Comparison of ENCODE assay signal across 21 cellular contexts in genomic region chr10:5735119-5735518, GRCh38. TPM values are rescaled to one million over a fixed set of nuclear protein-coding genes. Genes with fewer than 3 reads are reported as not detected.
DNase-seq lines count a peak whose midpoint lies in the region; ATAC-seq, FAIRE-seq and TF ChIP-seq lines count a peak whose summit lies in the region.
"Had no signal": no experiment of that assay in that cellular context is flagged by ENCODE, and none has a peak within 500 bp of the region (broad histone marks: within the 10 kb centered on the region; RNA-seq: fewer than 3 reads in every experiment).

No MANE protein-coding gene starts in this region.

- CTCF ChIA-PET in A549 (lab: Yijun Ruan, JAX), result interaction anchor here (1.4 kb wide), 1 partner anchor 293 kb away, joined by 3 read pairs; no protein-coding TSS in a partner anchor
- CTCF ChIA-PET in CD4-positive, alpha-beta T cell (lab: Charles Lee), result no interaction called here
- CTCF ChIA-PET in activated CD8-positive, alpha-beta T cell treated with anti-CD3 and anti-CD28 coated beads, Interleukin-2, amount 10 ng/mL, durations not matched to agents 7 days and 5 days (lab: Charles Lee), result interaction anchor here (1.1 kb wide), 1 partner anchor 42 kb away, joined by 3 read pairs; no protein-coding TSS in a partner anchor

- no peaks in the 10 kb centered on the region; the same call in 1 of the 2 replicates for H3K36me3 ChIP-seq in MM.1S (replicated peaks; ENCODE audit: insufficient read depth, low read length)

- H3K4me1 ChIP-seq in A549 (no peaks in the 10 kb centered on the region), MM.1S (ENCODE audit: low read length) (peaks cover 9% of the 10 kb centered on the region; the same call in 1 of the 2 replicates)

- no peak for TF ChIP-seq RAD21 in A549 (conservative IDR thresholded peaks at IDR 0.05 in 1 of 2, IDR thresholded peaks at IDR 0.05 in 1 of 2)

- H3K27ac Mint-ChIP-seq in CD4-positive, alpha-beta T cell, result peak overlapping the region; percentile 28
- H3K27ac Mint-ChIP-seq in activated CD8-positive, alpha-beta T cell treated with anti-CD3 and anti-CD28 coated beads, Interleukin-2, amount 10 ng/mL, durations not matched to agents 7 days and 5 days, result peak overlapping the region; percentile 39
- H3K27ac Mint-ChIP-seq in naive thymus-derived CD8-positive, alpha-beta T cell, result peak overlapping the region in 9 of 10 donors; percentile 1 to 85 (median 48)
- H3K27ac Mint-ChIP-seq: B cell, HFFc6 had no signal

- TF ChIP-seq POLR2A in A549 (IDR thresholded peaks at IDR 0.05; ENCODE audit: low read length), result no peak

- peaks cover 11% of the 10 kb centered on the region for H3K79me2 ChIP-seq in MM.1S (ENCODE audit: low read length)

- H3K4me2 ChIP-seq in A549 (no peak overlapping the region), MM.1S (ENCODE audit: low read depth, low read length) (no peak overlapping the region)

- H3K36me3 Mint-ChIP-seq in CD4-positive, alpha-beta T cell (ENCODE audit: low read depth), result peaks cover 86% of the 10 kb centered on the region
- peaks cover 54% of the 10 kb centered on the region for H3K36me3 Mint-ChIP-seq in activated CD8-positive, alpha-beta T cell treated with anti-CD3 and anti-CD28 coated beads, Interleukin-2, amount 10 ng/mL, durations not matched to agents 7 days and 5 days (ENCODE audit: low read depth)
- H3K36me3 Mint-ChIP-seq in naive thymus-derived CD8-positive, alpha-beta T cell, result peaks cover 6 to 86% (median 27%) of the 10 kb centered on the region in 3 donors

- WGBS in A549 (ENCODE audit: missing lambda C conversion rate), result 94% methylated on average over 1 of the region's 1 CpG

- H3K27me3 ChIP-seq in CD4-positive, alpha-beta T cell (ENCODE audit: control insufficient read depth, insufficient read depth, low read length), result no peaks in the 10 kb centered on the region
- no peaks in the 10 kb centered on the region for H3K27me3 ChIP-seq in MM.1S (replicated peaks; ENCODE audit: insufficient read depth, low read length)

- peaks cover 21% of the 10 kb centered on the region for H3K4me1 Mint-ChIP-seq in CD4-positive, alpha-beta T cell (ENCODE audit: low read depth)
- H3K4me1 Mint-ChIP-seq in activated CD8-positive, alpha-beta T cell treated with anti-CD3 and anti-CD28 coated beads, Interleukin-2, amount 10 ng/mL, durations not matched to agents 7 days and 5 days (ENCODE audit: low read depth), result peaks cover 20% of the 10 kb centered on the region
- peaks cover 0 to 20% (median 16%) of the 10 kb centered on the region in 4 donors for H3K4me1 Mint-ChIP-seq in naive thymus-derived CD8-positive, alpha-beta T cell
- H3K4me1 Mint-ChIP-seq: B cell had no signal

- H3K27ac ChIP-seq in A549 (no peak overlapping the region), MM.1S (ENCODE audit: low read length) (no peak overlapping the region)
- no peak overlapping the region for H3K27ac ChIP-seq in CD4-positive, alpha-beta T cell (ENCODE audit: low read depth, low read length)

- no peak overlapping the region for H3K4me3 Mint-ChIP-seq in CD4-positive, alpha-beta T cell
- H3K4me3 Mint-ChIP-seq in activated CD8-positive, alpha-beta T cell treated with anti-CD3 and anti-CD28 coated beads, Interleukin-2, amount 10 ng/mL, durations not matched to agents 7 days and 5 days, result no peak overlapping the region
- no peak overlapping the region for H3K4me3 Mint-ChIP-seq in naive thymus-derived CD8-positive, alpha-beta T cell
- H3K4me3 Mint-ChIP-seq: B cell; CD8-positive, alpha-beta T cell; HFFc6 had no signal

- intact Hi-C loops in CD4-positive, alpha-beta T cell (cut with DNase I, micrococcal nuclease), result no loop called here

- no peaks in the 10 kb centered on the region for H3K9me2 ChIP-seq in MM.1S (replicated peaks; ENCODE audit: insufficient read depth, low read length)

- no peak for TF ChIP-seq CTCF in A549 (IDR thresholded peaks at IDR 0.05)
- TF ChIP-seq CTCF in CD4-positive, alpha-beta T cell (IDR thresholded peaks at IDR 0.05), result no peak
- no peak for TF ChIP-seq CTCF in MM.1S (IDR thresholded peaks at IDR 0.05; ENCODE audit: low read length)

- POLR2A ChIA-PET in A549 (lab: Yijun Ruan, JAX), result no interaction called here
- POLR2A ChIA-PET in CD4-positive, alpha-beta T cell (lab: Charles Lee), result no interaction called here
- POLR2A ChIA-PET in activated CD8-positive, alpha-beta T cell treated with anti-CD3 and anti-CD28 coated beads, Interleukin-2, amount 10 ng/mL, durations not matched to agents 7 days and 5 days (lab: Charles Lee), result interaction anchor here (0.6 kb wide), 1 partner anchor 43 kb away, joined by 3 read pairs; no protein-coding TSS in a partner anchor
- POLR2A ChIA-PET in naive thymus-derived CD8-positive, alpha-beta T cell (lab: Charles Lee), result interaction anchor here (0.6 to 0.7 kb wide), 2 partner anchors 91 to 152 kb away, joined by 4 to 5 read pairs; no protein-coding TSS in a partner anchor

- no peak for FAIRE-seq in A549 (lab: Jason Lieb, UNC)
- FAIRE-seq: D721Med, GM19239, H54 had no signal

- ATAC-seq in A549, result no peak
- no peak for ATAC-seq in CD4-positive, alpha-beta T cell (ENCODE audit: poor library complexity)
- ATAC-seq in activated CD8-positive, alpha-beta T cell treated with anti-CD3 and anti-CD28 coated beads, Interleukin-2, amount 10 ng/mL, durations not matched to agents 7 days and 5 days, result no peak
- ATAC-seq in naive thymus-derived CD8-positive, alpha-beta T cell, result no peak
- ATAC-seq: CD8-positive, alpha-beta T cell had no signal

- no peak for TF ChIP-seq EP300 in A549 (IDR thresholded peaks at IDR 0.05)

- H3K4me3 ChIP-seq in A549 (no peak overlapping the region), MM.1S (ENCODE audit: low read length) (no peak overlapping the region)

- no peaks in the 10 kb centered on the region for H4K20me1 ChIP-seq in MM.1S (ENCODE audit: insufficient read depth, low read length)

- no peak overlapping the region for H2AFZ ChIP-seq in MM.1S (ENCODE audit: low read length)

- no peaks in the 10 kb centered on the region for H3F3A ChIP-seq in MM.1S (ENCODE audit: insufficient read depth, low read length)

- H3K9me3 ChIP-seq in A549, result no peaks in the 10 kb centered on the region
- H3K9me3 ChIP-seq in CD4-positive, alpha-beta T cell (ENCODE audit: control insufficient read depth, low read length), result no peaks in the 10 kb centered on the region
- H3K9me3 ChIP-seq in MM.1S (replicated peaks; ENCODE audit: insufficient read depth, low read length), result no peaks in the 10 kb centered on the region

- no peak for DNase-seq in A549 (ENCODE audit: low read depth in 1 of 2, low spot score in 1 of 2)
- DNase-seq in CD4-positive, alpha-beta T cell, result no peak
- no peak for DNase-seq in activated CD8-positive, alpha-beta T cell treated with anti-CD3 and anti-CD28 coated beads, Interleukin-2, amount 10 ng/mL, durations not matched to agents 7 days and 5 days
- DNase-seq in naive thymus-derived CD8-positive, alpha-beta T cell, result no peak
- no peak for DNase-seq in activated CD8-positive, alpha-beta memory T cell treated with anti-CD3 and anti-CD28 coated beads for 24 hours
- no peak for DNase-seq in MM.1S
- DNase-seq in NOMO-1 treated with DMSO at 0.1 percent for 48 hours (lab: John Stamatoyannopoulos, UW; ENCODE audit: unreplicated experiment), result no peak
- DNase-seq: CD8-positive, alpha-beta T cell; DMS79; HFFc6; NCI-H1105 treated with DMSO at 0.1 percent for 48 hours; NCI-H1694 treated with DMSO at 0.1 percent for 48 hours; NCI-H446 treated with DMSO at 0.1 percent for 48 hours; NK-92 treated with Interleukin-12 subunit alpha and Interleukin-12 subunit beta, amount 100 ng/mL, for 24 hours; OCI-M1; RPMI8226; SIG-M5 had no signal

- H3K9ac ChIP-seq in MM.1S (ENCODE audit: low read length), result no peak overlapping the region

- no peaks in the 10 kb centered on the region for H3K9me3 Mint-ChIP-seq in CD4-positive, alpha-beta T cell
- H3K9me3 Mint-ChIP-seq in activated CD8-positive, alpha-beta T cell treated with anti-CD3 and anti-CD28 coated beads, Interleukin-2, amount 10 ng/mL, durations not matched to agents 7 days and 5 days (ENCODE audit: insufficient read depth), result no peaks in the 10 kb centered on the region
- no peaks in the 10 kb centered on the region for H3K9me3 Mint-ChIP-seq in naive thymus-derived CD8-positive, alpha-beta T cell
- H3K9me3 Mint-ChIP-seq: CD8-positive, alpha-beta T cell; HFFc6 had no signal

- H3K27me3 Mint-ChIP-seq in CD4-positive, alpha-beta T cell, result no peaks in the 10 kb centered on the region
- no peaks in the 10 kb centered on the region for H3K27me3 Mint-ChIP-seq in activated CD8-positive, alpha-beta T cell treated with anti-CD3 and anti-CD28 coated beads, Interleukin-2, amount 10 ng/mL, durations not matched to agents 7 days and 5 days (ENCODE audit: low read depth)
- no peaks in the 10 kb centered on the region for H3K27me3 Mint-ChIP-seq in naive thymus-derived CD8-positive, alpha-beta T cell
- H3K27me3 Mint-ChIP-seq: B cell had no signal

TF ChIP-seq in A549, 52 proteins besides CTCF, POLR2A, EP300 and RAD21:
- TF ChIP-seq MAFK (IDR thresholded peaks at IDR 0.05; ENCODE audit: partially characterized antibody) (peak; percentile 80), CBX2 (IDR thresholded peaks at IDR 0.05; ENCODE audit: borderline replicate concordance, low read depth) (no peak), HOXA7 (CRISPR knock-in tag; IDR thresholded peaks at IDR 0.05) (no peak), RCOR1 (IDR thresholded peaks at IDR 0.05; ENCODE audit: low read depth, low read length) (no peak)

RNA-seq across cellular contexts. Expression of gene TASOR2, which starts 50.5 kb away (rescaled TPM):
- 79.4 and 96.7 TPM in 2 replicates for polyA plus RNA-seq in A549 (2011; rRNA removed)
- 15.3 and 17.8 TPM in 2 replicates for polyA plus RNA-seq in A549 (2012; cell fraction: cytosol; rRNA removed)
- polyA plus RNA-seq in A549 (2012; cell fraction: nucleus; rRNA removed), result 19.0 and 21.5 TPM in 2 replicates
- polyA plus RNA-seq in A549 (2017; fragmentation: RNase III; extraction: RNeasy Plus Mini Kit Qiagen cat#74134 plus additional on column Dnase treatment), result 26.7 to 32.7 TPM (median 27.0 TPM) in 3 replicates
- polyA minus RNA-seq in A549 (2011; rRNA and poly(A)+ RNA removed), result 68.7 TPM in 2 replicates
- total RNA-seq in CD4-positive, alpha-beta T cell, result 10 to 100 TPM; 50.0 to 51.0 TPM
- 10 to 100 TPM; 44.5 to 54.3 TPM for total RNA-seq in activated CD8-positive, alpha-beta T cell treated with anti-CD3 and anti-CD28 coated beads, Interleukin-2, amount 10 ng/mL, durations not matched to agents 7 days and 5 days
- 10 to 100 TPM; 70.4 to 81.6 TPM for total RNA-seq in naive thymus-derived CD8-positive, alpha-beta T cell
- 10 to 100 TPM; 14.1 to 17.3 (median 14.9) TPM for polyA plus RNA-seq in naive thymus-derived CD8-positive, alpha-beta T cell

Comparison
In these comparisons a context has a peak if more than half of its experiments do, and no peak if none do; other contexts are left out.
1. POLR2A ChIA-PET loops: an anchor here in activated CD8-positive, alpha-beta T cell treated with anti-CD3 and anti-CD28 coated beads, Interleukin-2, amount 10 ng/mL, durations not matched to agents 7 days and 5 days (0.6 kb wide) and naive thymus-derived CD8-positive, alpha-beta T cell (0.6 to 0.7 kb wide); none called in A549 and CD4-positive, alpha-beta T cell.